Comparison of ENCODE assay signal across 8 cellular contexts in genomic region chr6:159973951-159974350, GRCh38. TPM values are rescaled to one million over a fixed set of nuclear protein-coding genes. Genes with fewer than 3 reads are reported as not detected.
DNase-seq lines count a peak whose midpoint lies in the region; ATAC-seq and TF ChIP-seq lines count a peak whose summit lies in the region.

No MANE protein-coding gene starts in this region.

- H3K4me1 Mint-ChIP-seq in activated T-cell treated with anti-CD3 and anti-CD28 coated beads, Interleukin-2, amount 50 U/mL, for 4 hours (ENCODE audit: low read depth) = peaks cover 83% of the 10 kb centered on the region

- H3K4me1 ChIP-seq in esophagus squamous epithelium (peaks cover 33 to 89% (median 40%) of the 10 kb centered on the region in 3 donors), thymus (ENCODE audit: control insufficient read depth, insufficient read depth, low read length) (peaks cover 55% of the 10 kb centered on the region)

- peak overlapping the region in 3 of 4 donors; percentile 31 to 41 (median 33) for H3K27ac ChIP-seq in esophagus squamous epithelium
- peak overlapping the region; percentile 52 for H3K27ac ChIP-seq in thymus (ENCODE audit: low read depth)

- H3K9me3 Mint-ChIP-seq in activated T-cell treated with anti-CD3 and anti-CD28 coated beads, Interleukin-2, amount 50 U/mL, for 4 hours = no peaks in the 10 kb centered on the region

- TF ChIP-seq POLR2A in esophagus squamous epithelium (IDR thresholded peaks at IDR 0.05) = no peak

- no peaks in the 10 kb centered on the region for H3K36me3 ChIP-seq in esophagus squamous epithelium
- no peaks in the 10 kb centered on the region for H3K36me3 ChIP-seq in thymus (ENCODE audit: control insufficient read depth, insufficient read depth)

- intact Hi-C loops in esophagus squamous epithelium (cut with DNase I) = loop anchor here (10.0 kb wide), 1 partner anchor 61 kb away; no protein-coding TSS in a partner anchor

- TF ChIP-seq CTCF in esophagus squamous epithelium (IDR thresholded peaks at IDR 0.05) = no peak

- H3K4me3 Mint-ChIP-seq in activated T-cell treated with anti-CD3 and anti-CD28 coated beads, Interleukin-2, amount 50 U/mL, for 4 hours = peak overlapping the region; percentile 1

- 62 to 72% methylated on average over 2 of the region's 2 CpGs for WGBS in esophagus squamous epithelium, 2 donors
- 79% methylated on average over 2 of the region's 2 CpGs for WGBS in thymus

- no peaks in the 10 kb centered on the region for H3K9me3 ChIP-seq in esophagus squamous epithelium
- H3K9me3 ChIP-seq in thymus (ENCODE audit: control insufficient read depth) = no peaks in the 10 kb centered on the region

- H3K27me3 ChIP-seq in esophagus squamous epithelium (no peaks in the 10 kb centered on the region), thymus (ENCODE audit: control insufficient read depth, insufficient read depth) (no peaks in the 10 kb centered on the region)

- no peaks in the 10 kb centered on the region for H3K27me3 Mint-ChIP-seq in activated T-cell treated with anti-CD3 and anti-CD28 coated beads, Interleukin-2, amount 50 U/mL, for 4 hours (ENCODE audit: low read depth)

- peaks cover 2% of the 10 kb centered on the region for H3K36me3 Mint-ChIP-seq in activated T-cell treated with anti-CD3 and anti-CD28 coated beads, Interleukin-2, amount 50 U/mL, for 4 hours (ENCODE audit: insufficient read depth)

- ATAC-seq in activated T-cell treated with anti-CD3 and anti-CD28 coated beads, Interleukin-2, amount 50 U/mL, for 4 hours = peak; percentile 56 to 60
- peak; percentile 49 for ATAC-seq in HG02870 (IDR thresholded peaks at IDR 0.05; ENCODE audit: unreplicated experiment)

- no peak for DNase-seq in activated T-cell treated with anti-CD3 and anti-CD28 coated beads, Interleukin-2, amount 50 U/mL, for 4 hours
- DNase-seq in activated T-cell treated with anti-CD3 and anti-CD28 coated beads for 4 hours (no peak), NCI-H345 treated with DMSO at 0.1 percent for 48 hours (lab: John Stamatoyannopoulos, UW; ENCODE audit: unreplicated experiment) (peak; percentile 19), esophagus squamous epithelium (lab: John Stamatoyannopoulos, UW) (no peak), germinal center (ENCODE audit: low spot score) (no peak)
- DNase-seq in stimulated activated CD4-positive, alpha-beta T cell treated with anti-CD3 and anti-CD28 coated beads, Interleukin-15, amount 100 ng/mL, for 24 hours = no peak

- no peak overlapping the region for H3K4me3 ChIP-seq in esophagus squamous epithelium
- H3K4me3 ChIP-seq in thymus (ENCODE audit: low read length) = no peak overlapping the region

RNA-seq across cellular contexts. Expression of gene IGF2R, which starts 5.1 kb away (rescaled TPM):
- total RNA-seq in activated T-cell treated with anti-CD3 and anti-CD28 coated beads, Interleukin-2, amount 50 U/mL, for 4 hours = 10 to 100 TPM; 44.9 to 65.3 (median 58.2) TPM
- 10 to 100 TPM; 38.2 to 56.1 (median 52.0) TPM for total RNA-seq in esophagus squamous epithelium
- 16.3 TPM for polyA plus RNA-seq in thymus
